Comparison of ENCODE assay signal across 9 cellular contexts in genomic region chr1:16912791-16913615, GRCh38. TPM values are rescaled to one million over a fixed set of nuclear protein-coding genes. Genes with fewer than 3 reads are reported as not detected.
DNase-seq lines count a peak whose midpoint lies in the region; ATAC-seq and TF ChIP-seq lines count a peak whose summit lies in the region.
"Not testable (repeated sequence)": the region's sequence is repeated elsewhere in the genome, so short reads cannot be mapped to it uniquely, and the experiment has no call there.
"Had no signal": no experiment of that assay in that cellular context is flagged by ENCODE, and none has a peak within 500 bp of the region (broad histone marks: within the 10 kb centered on the region; RNA-seq: fewer than 3 reads in every experiment).

No MANE protein-coding gene starts in this region.

- peak overlapping the region; percentile 58 for H3K4me3 ChIP-seq in WERI-Rb-1 (ENCODE audit: low read depth, low read length)
- peak overlapping the region; percentile 64 for H3K4me3 ChIP-seq in fibroblast of villous mesenchyme (ENCODE audit: low read depth, low read length)
- H3K4me3 ChIP-seq in lower lobe of right lung = peak overlapping the region; percentile 78

- not testable (repeated sequence) for TF ChIP-seq CTCF in Calu3 (IDR thresholded peaks at IDR 0.05; ENCODE audit: unreplicated experiment); WERI-Rb-1 (IDR thresholded peaks at IDR 0.05; ENCODE audit: low read depth, low read length); brain (conservative IDR thresholded peaks at IDR 0.05); fibroblast of villous mesenchyme (IDR thresholded peaks at IDR 0.05; ENCODE audit: insufficient read depth, low read depth, low read length); lower lobe of right lung (IDR thresholded peaks at IDR 0.05); type B pancreatic cell (conservative IDR thresholded peaks at IDR 0.05)

- H3K36me3 ChIP-seq in WERI-Rb-1, lower lobe of right lung: not testable (repeated sequence)

- CTCF ChIA-PET in Calu3 (lab: Charles Lee) = not testable (repeated sequence)

- not testable (repeated sequence) for H3K36me3 Mint-ChIP-seq in Calu3 (ENCODE audit: insufficient read depth, unreplicated experiment); brain; type B pancreatic cell

- intact Hi-C loops in Calu3 (cut with micrococcal nuclease; ENCODE audit: unreplicated experiment); lower lobe of right lung (cut with DNase I); posterior vena cava (cut with DNase I): not testable (repeated sequence)

- H3K27ac ChIP-seq in WERI-Rb-1 (peak overlapping the region; percentile 79), lower lobe of right lung (peak overlapping the region; percentile 62)

- H3K27me3 Mint-ChIP-seq in Calu3 (ENCODE audit: unreplicated experiment); brain; type B pancreatic cell: not testable (repeated sequence)

- not testable (repeated sequence) for H3K27me3 ChIP-seq in WERI-Rb-1 (ENCODE audit: insufficient read depth, low read depth, severe bottlenecking); lower lobe of right lung (ENCODE audit: low read depth)

- not testable (repeated sequence) for H3K27ac Mint-ChIP-seq in Calu3 (ENCODE audit: unreplicated experiment)
- peak overlapping the region; percentile 72 to 97 (median 94) for H3K27ac Mint-ChIP-seq in brain
- H3K27ac Mint-ChIP-seq in type B pancreatic cell = peak overlapping the region; percentile 50

- not testable (repeated sequence) for DNase-seq in Calu3; WERI-Rb-1; fibroblast of villous mesenchyme (ENCODE audit: low read depth); lower lobe of right lung; type B pancreatic cell (ENCODE audit: extremely low spot score, unreplicated experiment)
- DNase-seq in Kasumi-1 (lab: John Stamatoyannopoulos, UW) = peak; percentile 25 to 31
- DNase-seq in posterior vena cava (ENCODE audit: low spot score) = peak; percentile 87

- not testable (repeated sequence) for ATAC-seq in lower lobe of right lung

- peak overlapping the region; percentile 66 for H3K4me3 Mint-ChIP-seq in Calu3 (ENCODE audit: low read depth, unreplicated experiment)
- H3K4me3 Mint-ChIP-seq in brain = peak overlapping the region; percentile 80 to 88 (median 84)
- H3K4me3 Mint-ChIP-seq in type B pancreatic cell = peak overlapping the region; percentile 83

- BruUV-seq in Calu3 (replicated peaks; lab: Mats Ljungman, UMichigan) = not testable (repeated sequence)

- H3K4me1 Mint-ChIP-seq in Calu3 (ENCODE audit: low read depth, unreplicated experiment); type B pancreatic cell (ENCODE audit: unreplicated experiment): not testable (repeated sequence)
- peaks cover 35% of the 10 kb centered on the region for H3K4me1 Mint-ChIP-seq in brain

- not testable (repeated sequence) for H3K9me3 ChIP-seq in WERI-Rb-1 (ENCODE audit: severe bottlenecking); lower lobe of right lung

- H3K9me3 Mint-ChIP-seq in Calu3 (ENCODE audit: low read depth, unreplicated experiment); brain; type B pancreatic cell: not testable (repeated sequence)

- H3K4me1 ChIP-seq in lower lobe of right lung = peaks cover 17% of the 10 kb centered on the region

RNA-seq across cellular contexts. Expression of gene CROCC, which starts 8.7 kb away (rescaled TPM):
- total RNA-seq in Calu3 (2022) (11.7 and 12.0 TPM in 2 replicates), fibroblast of villous mesenchyme (13.8 and 22.2 TPM in 2 replicates), lower lobe of right lung (21.0 TPM), posterior vena cava (10 to 100 TPM; 12.6 to 21.6 TPM), type B pancreatic cell (ENCODE audit: low replicate concordance) (23.5 and 40.1 TPM in 2 replicates)
- polyA plus RNA-seq in brain (ENCODE audit: insufficient read depth, low read depth, low replicate concordance) = 29.1 TPM

RNA-seq across cellular contexts. Expression of gene RNU1-2, which starts 17.2 kb away (rescaled TPM):
- total RNA-seq in Calu3 (2022) (1,678 and 1,905 TPM in 2 replicates), fibroblast of villous mesenchyme (under 0.01 TPM in 1 of 2 replicates, not detected in the other), lower lobe of right lung (6,803 TPM), posterior vena cava (over 10,000 TPM; 12,584 to 18,986 TPM), type B pancreatic cell (ENCODE audit: low replicate concordance) (2,993 and 3,564 TPM in 2 replicates)
- polyA plus RNA-seq in brain (ENCODE audit: insufficient read depth, low read depth, low replicate concordance) = not detected
- polyA plus RNA-seq: adipose tissue had no signal

Comparison
In these comparisons a context has a peak if more than half of its experiments do, and no peak if none do; other contexts are left out.
1. RNA of gene RNU1-2, which starts 17.2 kb away (total RNA-seq): 12,584 to 18,986 TPM in posterior vena cava, 6,803 TPM in lower lobe of right lung (single experiment), 2,993 to 3,564 TPM in type B pancreatic cell and 1,678 to 1,905 TPM in Calu3; under 0.01 TPM in fibroblast of villous mesenchyme; every median in the first group is over 1,000 times any median in the second.
2. Peak in every context shown above with its lines, with median percentiles within 50 percentile points of each other: H3K4me3 Mint-ChIP-seq and H3K4me3 ChIP-seq.